ENCODE assay signal across 12 cellular contexts in genomic region chr4:77006753-77007355, GRCh38. TPM values are rescaled to one million over a fixed set of nuclear protein-coding genes. Genes with fewer than 3 reads are reported as not detected.
DNase-seq lines count a peak whose midpoint lies in the region; ATAC-seq, FAIRE-seq and TF ChIP-seq lines count a peak whose summit lies in the region.
"Had no signal": no experiment of that assay in that cellular context is flagged by ENCODE, and none has a peak within 500 bp of the region (broad histone marks: within the 10 kb centered on the region; RNA-seq: fewer than 3 reads in every experiment).

No MANE protein-coding gene starts in this region.

- no peaks in the 10 kb centered on the region for H3K9me3 ChIP-seq in astrocyte (ENCODE audit: insufficient read depth, low read depth, low read length)

- 0 out of 2 replicates have a peak, but pooled peaks cover 3% of the 10 kb centered on the region for H3F3A ChIP-seq in GM23338 (replicated peaks; ENCODE audit: low read depth)

- H3K4me3 ChIP-seq in GM23338 = no peak overlapping the region
- no peak overlapping the region for H3K4me3 ChIP-seq in astrocyte (ENCODE audit: insufficient read depth, low read depth, low read length)
- H3K4me3 ChIP-seq: skin epidermis had no signal

- DNase-seq in EL = peak; percentile 49
- no peak for DNase-seq in GM23338 (ENCODE audit: low spot score)
- DNase-seq in astrocyte (ENCODE audit: low read depth) = no peak
- no peak for DNase-seq in NCI-H1092 treated with DMSO at 0.1 percent for 48 hours (lab: John Stamatoyannopoulos, UW)
- DNase-seq in ureter (ENCODE audit: low spot score) = no peak
- DNase-seq in NCI-H2081 (lab: John Stamatoyannopoulos, UW) = no peak
- DNase-seq in amygdala (lab: John Stamatoyannopoulos, UW) = no peak
- DNase-seq: activated gamma-delta T cell, DND-41, NCI-H1105 had no signal

- H3K4me1 ChIP-seq in GM23338 (ENCODE audit: insufficient read depth) (peaks cover 48% of the 10 kb centered on the region), astrocyte (ENCODE audit: insufficient read depth, low read length) (peaks cover 53% of the 10 kb centered on the region)

- H3K36me3 Mint-ChIP-seq in GM23338 (ENCODE audit: low read depth) (peaks cover 15% of the 10 kb centered on the region), astrocyte (ENCODE audit: low read depth, unreplicated experiment) (peaks cover 32% of the 10 kb centered on the region), nephron (ENCODE audit: low read depth) (peaks cover 84% of the 10 kb centered on the region)

- H2AFZ ChIP-seq in GM23338 (no peak overlapping the region), astrocyte (ENCODE audit: low read depth, low read length) (no peak overlapping the region)

- ATAC-seq in GM23338 = no peak

- peaks cover 55% of the 10 kb centered on the region for H3K4me1 Mint-ChIP-seq in GM23338
- H3K4me1 Mint-ChIP-seq in astrocyte (ENCODE audit: low read depth, unreplicated experiment) = peaks cover 82% of the 10 kb centered on the region
- peaks cover 41% of the 10 kb centered on the region for H3K4me1 Mint-ChIP-seq in nephron

- H3K27me3 Mint-ChIP-seq in GM23338 (ENCODE audit: insufficient read depth, low read depth, poor library complexity) (peaks cover 4% of the 10 kb centered on the region), astrocyte (ENCODE audit: low read depth, unreplicated experiment) (no peaks in the 10 kb centered on the region), nephron (ENCODE audit: low read depth) (no peaks in the 10 kb centered on the region)

- no peaks in the 10 kb centered on the region for H3K27me3 ChIP-seq in GM23338 (ENCODE audit: insufficient read depth)
- H3K27me3 ChIP-seq in astrocyte (ENCODE audit: insufficient read depth, low read length) = no peaks in the 10 kb centered on the region

- H3K27ac ChIP-seq in GM23338 (ENCODE audit: low read depth) (peak overlapping the region; percentile 87; the same call in 1 of the 2 replicates), astrocyte (ENCODE audit: low read depth, low read length) (peak overlapping the region; percentile 81)

- H3K4me3 Mint-ChIP-seq in GM23338 (no peak overlapping the region; the same call in 2 of the 3 replicates), astrocyte (ENCODE audit: unreplicated experiment) (no peak overlapping the region), nephron (no peak overlapping the region)

- no peak for TF ChIP-seq CTCF in GM23338 (conservative IDR thresholded peaks at IDR 0.05; ENCODE audit: low read depth in 2 of 2)
- TF ChIP-seq CTCF in astrocyte (IDR thresholded peaks at IDR 0.05; ENCODE audit: insufficient read depth, low read depth, low read length) = no peak
- TF ChIP-seq CTCF in nephron (IDR thresholded peaks at IDR 0.05; ENCODE audit: unreplicated experiment in 3 of 3) = no peak

- no peaks in the 10 kb centered on the region for H3K9me3 Mint-ChIP-seq in GM23338
- H3K9me3 Mint-ChIP-seq in astrocyte (ENCODE audit: unreplicated experiment) = no peaks in the 10 kb centered on the region
- no peaks in the 10 kb centered on the region for H3K9me3 Mint-ChIP-seq in nephron

- FAIRE-seq in astrocyte (lab: Jason Lieb, UNC) = no peak

- H3K4me2 ChIP-seq in GM23338 (no peak overlapping the region), astrocyte (ENCODE audit: low read length) (peak overlapping the region; percentile 46)

- no peaks in the 10 kb centered on the region for H3K79me2 ChIP-seq in GM23338 (replicated peaks; ENCODE audit: insufficient read depth)
- peaks cover 59% of the 10 kb centered on the region for H3K79me2 ChIP-seq in astrocyte (ENCODE audit: insufficient read depth, low read length)

- H4K20me1 ChIP-seq in GM23338 (replicated peaks; ENCODE audit: insufficient read depth) (no peaks in the 10 kb centered on the region), astrocyte (ENCODE audit: insufficient read depth, low read length) (no peaks in the 10 kb centered on the region)

- H3K27ac Mint-ChIP-seq in GM23338 = peak overlapping the region; percentile 16
- peak overlapping the region; percentile 70 for H3K27ac Mint-ChIP-seq in astrocyte (ENCODE audit: unreplicated experiment)
- H3K27ac Mint-ChIP-seq in nephron = peak overlapping the region; percentile 61 to 77 (median 65)

- no peaks in the 10 kb centered on the region for H3K9me2 ChIP-seq in GM23338 (ENCODE audit: insufficient read depth)

- H3K36me3 ChIP-seq in GM23338 (ENCODE audit: insufficient read depth) = peaks cover 8% of the 10 kb centered on the region; the same call in 1 of the 2 replicates
- H3K36me3 ChIP-seq in astrocyte (ENCODE audit: insufficient read depth, low read length) = peaks cover 42% of the 10 kb centered on the region

- peak overlapping the region; percentile 51 for H3K9ac ChIP-seq in astrocyte (ENCODE audit: low read length)

TF ChIP-seq in GM23338, 12 proteins besides CTCF, POLR2A, EP300 and RAD21:
- no peak for TF ChIP-seq ETS1 (IDR thresholded peaks at IDR 0.05)
- TF ChIP-seq CREB1 (CRISPR knock-in tag; IDR thresholded peaks at IDR 0.05; ENCODE audit: low read depth) = no peak
- TF ChIP-seq JUNB (IDR thresholded peaks at IDR 0.05; ENCODE audit: unreplicated experiment) = no peak

RNA-seq across cellular contexts. Expression of gene SEPTIN11, which starts 57.3 kb away (rescaled TPM):
- total RNA-seq in GM23338 (2014; rRNA removed; shearing (Covaris generic)) = 72.0 and 81.6 TPM in 2 replicates
- 57.3 and 80.0 TPM in 2 replicates for polyA plus RNA-seq in GM23338 (2016; fragmentation: Nextera tagmentation; extraction: Ambion mirVana)
- total RNA-seq in astrocyte (621 and 623 TPM in 2 replicates), ureter (139 TPM)

Comparison
In these comparisons a context has a peak if more than half of its experiments do, and no peak if none do; other contexts are left out.
1. H3K27ac Mint-ChIP-seq: peak in every context shown above with its lines; median percentile 70 in astrocyte; 65 in nephron; 16 in GM23338.